1 cellular context compared by ENCODE assay signal in genomic region chr5:126716861-126717260, GRCh38.
TF ChIP-seq lines count a peak whose summit lies in the region.

No MANE protein-coding gene starts in this region.

TF ChIP-seq in GM23338, 12 proteins besides CTCF, POLR2A, EP300 and RAD21 (continued from another document):
- no peak for TF ChIP-seq ZNF462 (CRISPR knock-in tag; IDR thresholded peaks at IDR 0.05)
- TF ChIP-seq JUNB (IDR thresholded peaks at IDR 0.05; ENCODE audit: unreplicated experiment) = no peak
- TF ChIP-seq EZH2phosphoT487 (IDR thresholded peaks at IDR 0.05; ENCODE audit: unreplicated experiment) = no peak
- no peak for TF ChIP-seq ZNF331 (CRISPR knock-in tag; IDR thresholded peaks at IDR 0.05; ENCODE audit: low read depth)
- TF ChIP-seq NANOG (IDR thresholded peaks at IDR 0.05; ENCODE audit: borderline replicate concordance) = no peak
- no peak for TF ChIP-seq REST (IDR thresholded peaks at IDR 0.05; ENCODE audit: unreplicated experiment)
